Comparison of ENCODE assay signal across 27 cellular contexts in the genomic region with DNA sequence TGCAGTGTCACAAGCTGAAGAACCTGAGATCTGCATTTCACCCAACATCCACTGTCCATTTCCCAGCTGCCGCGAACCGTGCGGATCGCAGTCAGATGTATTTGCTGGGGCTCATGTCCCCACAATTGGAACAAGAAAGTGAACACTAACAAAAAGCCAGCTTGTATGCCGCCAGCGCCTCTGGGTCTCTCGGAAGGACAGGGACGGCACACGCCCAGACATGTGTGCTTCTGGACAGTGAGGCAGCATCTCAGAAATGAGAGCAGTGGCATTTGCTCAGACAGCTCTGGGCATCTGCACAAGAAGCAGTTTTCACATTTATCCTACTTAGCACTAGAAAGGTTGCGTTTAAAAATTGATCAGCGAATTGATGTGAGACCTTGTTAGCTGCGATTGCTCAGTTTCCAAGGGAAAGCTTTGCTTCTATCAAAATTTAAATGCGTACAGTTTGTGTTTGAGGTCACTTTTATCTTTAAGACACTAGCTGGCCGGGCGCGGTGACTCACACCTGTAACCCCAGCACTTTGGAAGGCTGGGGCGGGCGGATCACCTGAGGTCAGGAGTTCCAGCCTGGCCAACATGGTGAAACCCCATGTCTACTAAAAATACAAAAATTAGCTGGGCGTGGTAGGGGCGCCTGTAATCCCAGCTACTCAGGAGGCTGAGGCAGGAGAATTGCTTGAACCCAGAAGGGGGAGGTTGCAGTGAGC.
"Had no signal": no experiment of that assay in that cellular context is flagged by ENCODE, and none has a peak within 500 bp of the region (broad histone marks: within the 10 kb centered on the region; RNA-seq: fewer than 3 reads in every experiment).

No MANE protein-coding gene starts in this region.

- H3K27ac ChIP-seq: colonic mucosa, neutrophil, ovary, right lobe of liver, thyroid gland, VCaP had no signal

- H3K27me3 Mint-ChIP-seq: activated CD4-positive, alpha-beta T cell treated with anti-CD3 and anti-CD28 coated beads, Interleukin-2, amount 10 ng/mL, durations not matched to agents 7 days and 5 days; activated naive CD4-positive, alpha-beta T cell treated with anti-CD3 and anti-CD28 coated beads, Interleukin-2, amount 50 U/mL, for 24 hours; activated T-helper 17 cell treated with anti-CD3 and anti-CD28 coated beads, Interleukin-2, amount 50 U/mL, for 72 hours; effector memory CD8-positive, alpha-beta T cell; stimulated activated naive CD8-positive, alpha-beta T cell treated with anti-CD3 and anti-CD28 coated beads, Interleukin-15, amount 100 ng/mL, for 72 hours had no signal

- DNase-seq: activated CD4-positive, alpha-beta T cell treated with anti-CD3 and anti-CD28 coated beads for 1 hour; activated CD4-positive, alpha-beta T cell treated with anti-CD3 and anti-CD28 coated beads, Interleukin-2, amount 10 ng/mL, durations not matched to agents 7 days and 5 days; activated CD8-positive, alpha-beta memory T cell treated with anti-CD3 and anti-CD28 coated beads, Interleukin-2, amount 50 U/mL, for 4 hours; activated gamma-delta T cell treated with Interleukin-2 at 50 U/mL for 16 hours; activated T-cell treated with anti-CD3 and anti-CD28 coated beads, Interleukin-2, amount 50 U/mL, for 1 hour; colonic mucosa; effector memory CD8-positive, alpha-beta T cell; foreskin fibroblast; head of caudate nucleus; hippocampal formation; left cardiac atrium; left ventricle myocardium superior; ovary; right lobe of liver; stimulated activated CD4-positive, alpha-beta T cell treated with anti-CD3 and anti-CD28 coated beads, Interleukin-12 subunit alpha, Interleukin-12 subunit beta, amount 100 ng/mL, for 4 hours; stimulated activated CD4-positive, alpha-beta T cell treated with anti-CD3 and anti-CD28 coated beads, Interleukin-4, amount 100 ng/mL, for 1 hour; stimulated activated naive CD8-positive, alpha-beta T cell treated with anti-CD3 and anti-CD28 coated beads, Interleukin-15, amount 100 ng/mL, for 72 hours; T-helper 9 cell; thyroid gland had no signal

- H3K27me3 ChIP-seq: colonic mucosa, neutrophil, ovary, right lobe of liver, thyroid gland had no signal

- H3K27ac Mint-ChIP-seq: activated CD4-positive, alpha-beta T cell treated with anti-CD3 and anti-CD28 coated beads, Interleukin-2, amount 10 ng/mL, durations not matched to agents 7 days and 5 days; activated naive CD4-positive, alpha-beta T cell treated with anti-CD3 and anti-CD28 coated beads, Interleukin-2, amount 50 U/mL, for 24 hours; activated T-helper 17 cell treated with anti-CD3 and anti-CD28 coated beads, Interleukin-2, amount 50 U/mL, for 72 hours; nephron; progenitor cell of endocrine pancreas; T-helper 1 cell treated with Interleukin-12 subunit alpha and Interleukin-12 subunit beta and Interleukin-4 antibody, amounts not matched to agents 30 μg/mL and 1 μg/mL, for 36 hours had no signal

- H3K4me1 Mint-ChIP-seq: activated CD4-positive, alpha-beta T cell treated with anti-CD3 and anti-CD28 coated beads, Interleukin-2, amount 10 ng/mL, durations not matched to agents 7 days and 5 days; activated naive CD4-positive, alpha-beta T cell treated with anti-CD3 and anti-CD28 coated beads, Interleukin-2, amount 50 U/mL, for 24 hours; nephron had no signal

- H3K4me3 ChIP-seq: colonic mucosa, ovary, right lobe of liver, thyroid gland had no signal

- ATAC-seq: activated T-helper 17 cell treated with anti-CD3 and anti-CD28 coated beads, Interleukin-2, amount 50 U/mL, for 72 hours; effector memory CD8-positive, alpha-beta T cell; esophagus mucosa; left cardiac atrium; left ventricle myocardium superior; right lobe of liver; stimulated activated naive CD8-positive, alpha-beta T cell treated with anti-CD3 and anti-CD28 coated beads, Interleukin-15, amount 100 ng/mL, for 72 hours had no signal

- H3K4me3 Mint-ChIP-seq: activated CD4-positive, alpha-beta T cell treated with anti-CD3 and anti-CD28 coated beads, Interleukin-2, amount 10 ng/mL, durations not matched to agents 7 days and 5 days; activated naive CD4-positive, alpha-beta T cell treated with anti-CD3 and anti-CD28 coated beads, Interleukin-2, amount 50 U/mL, for 24 hours; activated T-helper 17 cell treated with anti-CD3 and anti-CD28 coated beads, Interleukin-2, amount 50 U/mL, for 72 hours; effector memory CD8-positive, alpha-beta T cell; nephron; stimulated activated naive CD8-positive, alpha-beta T cell treated with anti-CD3 and anti-CD28 coated beads, Interleukin-15, amount 100 ng/mL, for 72 hours; T-helper 1 cell treated with Interleukin-12 subunit alpha and Interleukin-12 subunit beta and Interleukin-4 antibody, amounts not matched to agents 30 μg/mL and 1 μg/mL, for 36 hours had no signal

- H3K9me3 Mint-ChIP-seq: activated CD4-positive, alpha-beta T cell treated with anti-CD3 and anti-CD28 coated beads, Interleukin-2, amount 10 ng/mL, durations not matched to agents 7 days and 5 days; activated naive CD4-positive, alpha-beta T cell treated with anti-CD3 and anti-CD28 coated beads, Interleukin-2, amount 50 U/mL, for 24 hours; activated T-helper 17 cell treated with anti-CD3 and anti-CD28 coated beads, Interleukin-2, amount 50 U/mL, for 72 hours; effector memory CD8-positive, alpha-beta T cell; nephron; stimulated activated naive CD8-positive, alpha-beta T cell treated with anti-CD3 and anti-CD28 coated beads, Interleukin-15, amount 100 ng/mL, for 72 hours; T-helper 1 cell treated with Interleukin-12 subunit alpha and Interleukin-12 subunit beta and Interleukin-4 antibody, amounts not matched to agents 30 μg/mL and 1 μg/mL, for 36 hours had no signal
